21 cellular contexts compared by ENCODE assay signal in the genomic region with DNA sequence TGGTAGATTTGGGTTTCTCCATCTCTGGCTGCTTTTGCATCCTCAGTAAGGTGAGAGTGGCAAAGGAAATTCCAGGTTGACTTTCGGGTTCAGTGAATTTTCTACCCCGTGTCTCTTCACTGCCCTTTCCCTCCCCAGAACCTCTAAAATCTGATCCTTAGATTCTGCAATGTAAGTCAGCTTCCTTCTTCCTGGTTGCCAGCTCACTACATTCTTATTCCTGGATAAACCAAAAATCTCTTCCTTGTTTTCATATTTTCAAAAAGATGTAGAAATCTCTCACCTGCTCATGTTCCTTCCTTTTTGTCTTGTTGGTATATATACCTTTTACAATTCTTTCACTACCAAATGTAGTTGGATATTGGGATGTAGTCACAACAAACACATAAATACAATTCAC.
A peak's percentile ranks its signal among the peaks of the same experiment; 100 is the strongest.
DNase-seq lines count a peak whose midpoint lies in the region; ATAC-seq, FAIRE-seq and TF ChIP-seq lines count a peak whose summit lies in the region.
"Had no signal": no experiment of that assay in that cellular context is flagged by ENCODE, and none has a peak within 500 bp of the region (broad histone marks: within the 10 kb centered on the region; RNA-seq: fewer than 3 reads in every experiment).

No MANE protein-coding gene starts in this region.

- no peak for FAIRE-seq in bronchial epithelial cell (lab: Jason Lieb, UNC)
- peak; percentile 5 for FAIRE-seq in keratinocyte (lab: Jason Lieb, UNC)
- FAIRE-seq: A204.1, D721Med, GM12892, GM18507 had no signal

- H3K27ac Mint-ChIP-seq in GM23338: no peak overlapping the region
- H3K27ac Mint-ChIP-seq: CD4-positive, CD25-positive, alpha-beta regulatory T cell; CD8-positive, alpha-beta memory T cell had no signal

- H3K9me3 Mint-ChIP-seq in GM23338: peaks cover 6% of the 10 kb centered on the region; the same call in 2 of the 3 replicates
- H3K9me3 Mint-ChIP-seq: CD8-positive, alpha-beta memory T cell had no signal

- H3K36me3 ChIP-seq in GM23338 (ENCODE audit: insufficient read depth): no peaks in the 10 kb centered on the region
- H3K36me3 ChIP-seq in bronchial epithelial cell (ENCODE audit: control insufficient read depth, insufficient read depth, low read length): no peaks in the 10 kb centered on the region
- no peaks in the 10 kb centered on the region for H3K36me3 ChIP-seq in keratinocyte (ENCODE audit: control insufficient read depth in 2 of 2, extremely low read depth in 1 of 2, insufficient read depth in 2 of 2, low read length in 2 of 2)
- no peaks in the 10 kb centered on the region for H3K36me3 ChIP-seq in Karpas-422 (ENCODE audit: insufficient read depth, low read length)
- no peaks in the 10 kb centered on the region for H3K36me3 ChIP-seq in uterus
- H3K36me3 ChIP-seq: BE2C, HAP-1 had no signal

- no peak for DNase-seq in GM23338 (ENCODE audit: low spot score)
- DNase-seq in bronchial epithelial cell (ENCODE audit: low read depth): peak; percentile 36
- DNase-seq in keratinocyte (ENCODE audit: low read depth, low spot score): no peak
- no peak for DNase-seq in Karpas-422
- DNase-seq in uterus: no peak
- DNase-seq: ACHN; BE2C; C1 segment of cervical spinal cord; CD4-positive, CD25-positive, alpha-beta regulatory T cell; CD8-positive, alpha-beta memory T cell; GDM1; GOT3 had no signal

- intact Hi-C loops in uterus (cut with DNase I; ENCODE audit: low total_unique reads): no loop called here

- TF ChIP-seq CTCF in GM23338 (conservative IDR thresholded peaks at IDR 0.05; ENCODE audit: low read depth in 2 of 2) (no peak), bronchial epithelial cell (IDR thresholded peaks at IDR 0.05; ENCODE audit: insufficient read depth, low read length, severe bottlenecking) (no peak), keratinocyte (optimal IDR thresholded peaks at IDR 0.05 in 1 of 3, IDR thresholded peaks at IDR 0.05 in 1 of 3, conservative IDR thresholded peaks at IDR 0.05 in 1 of 3; ENCODE audit: extremely low read depth in 1 of 3, insufficient read depth in 2 of 3, low read length in 3 of 3) (no peak), uterus (IDR thresholded peaks at IDR 0.05) (no peak)

- peaks cover 3% of the 10 kb centered on the region; the same call in 2 of the 3 replicates for H3K36me3 Mint-ChIP-seq in GM23338 (ENCODE audit: low read depth)
- H3K36me3 Mint-ChIP-seq: CD4-positive, CD25-positive, alpha-beta regulatory T cell; CD8-positive, alpha-beta memory T cell had no signal

- H3K9me1 ChIP-seq in keratinocyte (ENCODE audit: control insufficient read depth, extremely low read depth, insufficient read depth, low read length): no peaks in the 10 kb centered on the region

- H3K4me2 ChIP-seq in GM23338 (no peak overlapping the region), keratinocyte (ENCODE audit: control insufficient read depth, extremely low read depth, insufficient read depth, low read depth, low read length) (no peak overlapping the region), Karpas-422 (ENCODE audit: low read depth, low read length, poor library complexity, severe bottlenecking) (no peak overlapping the region)
- H3K4me2 ChIP-seq: KMS-11 had no signal

- H3F3A ChIP-seq in GM23338 (replicated peaks; ENCODE audit: low read depth): no peaks in the 10 kb centered on the region

- peaks cover 7% of the 10 kb centered on the region; the same call in 1 of the 3 replicates for H3K4me1 Mint-ChIP-seq in GM23338
- H3K4me1 Mint-ChIP-seq: CD4-positive, CD25-positive, alpha-beta regulatory T cell; CD8-positive, alpha-beta memory T cell had no signal

- H3K79me2 ChIP-seq in GM23338 (replicated peaks; ENCODE audit: insufficient read depth) (no peaks in the 10 kb centered on the region), keratinocyte (ENCODE audit: control insufficient read depth, insufficient read depth, low read length) (no peaks in the 10 kb centered on the region), Karpas-422 (ENCODE audit: low read length) (no peaks in the 10 kb centered on the region)

- dilution Hi-C loops in keratinocyte (cut with MboI; ENCODE audit: extremely low pct_ligation_motif_present, low sequenced_read_pairs): no loop called here

- no peak overlapping the region for H3K27ac ChIP-seq in GM23338 (ENCODE audit: low read depth)
- no peak overlapping the region for H3K27ac ChIP-seq in keratinocyte (ENCODE audit: control insufficient read depth, insufficient read depth, low read length)
- no peak overlapping the region for H3K27ac ChIP-seq in Karpas-422 (ENCODE audit: low read length)
- no peak overlapping the region for H3K27ac ChIP-seq in uterus
- H3K27ac ChIP-seq: HL-60, KMS-11 had no signal

- H4K20me1 ChIP-seq in GM23338 (replicated peaks; ENCODE audit: insufficient read depth): no peaks in the 10 kb centered on the region
- no peaks in the 10 kb centered on the region for H4K20me1 ChIP-seq in keratinocyte (ENCODE audit: control insufficient read depth, extremely low read depth, insufficient read depth, low read length)
- H4K20me1 ChIP-seq in Karpas-422 (ENCODE audit: insufficient read depth, low read depth, low read length): no peaks in the 10 kb centered on the region

- H3K4me3 Mint-ChIP-seq in GM23338: no peak overlapping the region
- H3K4me3 Mint-ChIP-seq: CD4-positive, CD25-positive, alpha-beta regulatory T cell; CD8-positive, alpha-beta memory T cell had no signal

- 0 out of 2 replicates have a peak, but pooled peaks cover 4% of the 10 kb centered on the region for H3K9me2 ChIP-seq in GM23338 (ENCODE audit: insufficient read depth)
- H3K9me2 ChIP-seq in Karpas-422 (replicated peaks; ENCODE audit: insufficient read depth, low read length): no peaks in the 10 kb centered on the region

- no peaks in the 10 kb centered on the region for H3K27me3 Mint-ChIP-seq in GM23338 (ENCODE audit: insufficient read depth, low read depth, poor library complexity)

- H3K9ac ChIP-seq in keratinocyte (ENCODE audit: control insufficient read depth, extremely low read depth, insufficient read depth, low read length) (no peak overlapping the region), Karpas-422 (ENCODE audit: low read length) (no peak overlapping the region)
- H3K9ac ChIP-seq: KMS-11 had no signal

- H2AFZ ChIP-seq in GM23338 (peak overlapping the region; percentile 63; the same call in 1 of the 2 replicates), keratinocyte (ENCODE audit: control insufficient read depth, low read length) (peak overlapping the region; percentile 14), Karpas-422 (ENCODE audit: low read length) (no peak overlapping the region)

- H3K4me1 ChIP-seq in GM23338 (ENCODE audit: insufficient read depth) (0 out of 2 replicates have a peak, but pooled peaks cover 6% of the 10 kb centered on the region), keratinocyte (ENCODE audit: control insufficient read depth, extremely low read depth, insufficient read depth, low read length) (peaks cover 12% of the 10 kb centered on the region), Karpas-422 (ENCODE audit: low read length) (no peaks in the 10 kb centered on the region), uterus (no peaks in the 10 kb centered on the region)
- H3K4me1 ChIP-seq: BE2C had no signal

- H3K4me3 ChIP-seq in GM23338: no peak overlapping the region
- no peak overlapping the region for H3K4me3 ChIP-seq in bronchial epithelial cell (ENCODE audit: low read depth, low read length)
- no peak overlapping the region for H3K4me3 ChIP-seq in keratinocyte (ENCODE audit: control insufficient read depth in 2 of 3, extremely low read depth in 1 of 3, insufficient read depth in 2 of 3, low read depth in 1 of 3, low read length in 3 of 3)
- no peak overlapping the region for H3K4me3 ChIP-seq in Karpas-422 (ENCODE audit: low read length)
- no peak overlapping the region for H3K4me3 ChIP-seq in uterus
- H3K4me3 ChIP-seq: HAP-1 had no signal

- no peak for ATAC-seq in GM23338
- no peak for ATAC-seq in HG03045 (IDR thresholded peaks at IDR 0.05; ENCODE audit: unreplicated experiment)
- ATAC-seq in GM19324 (IDR thresholded peaks at IDR 0.05; ENCODE audit: low FRiP score, unreplicated experiment): no peak

- no peaks in the 10 kb centered on the region for H3K27me3 ChIP-seq in GM23338 (ENCODE audit: insufficient read depth)
- no peaks in the 10 kb centered on the region for H3K27me3 ChIP-seq in bronchial epithelial cell (ENCODE audit: control insufficient read depth, insufficient read depth, low read length)
- H3K27me3 ChIP-seq in keratinocyte (ENCODE audit: control insufficient read depth, extremely low read depth, insufficient read depth, low read length): no peaks in the 10 kb centered on the region
- no peaks in the 10 kb centered on the region for H3K27me3 ChIP-seq in Karpas-422 (ENCODE audit: low read length)
- no peaks in the 10 kb centered on the region for H3K27me3 ChIP-seq in uterus
- H3K27me3 ChIP-seq: BE2C had no signal

- no peak for TF ChIP-seq POLR2A in uterus (IDR thresholded peaks at IDR 0.05)

- H3K9me3 ChIP-seq in keratinocyte (ENCODE audit: control insufficient read depth, low read depth, low read length) (no peaks in the 10 kb centered on the region), Karpas-422 (ENCODE audit: low read length) (no peaks in the 10 kb centered on the region), uterus (no peaks in the 10 kb centered on the region)
- H3K9me3 ChIP-seq: BE2C, HAP-1 had no signal

TF ChIP-seq in GM23338, 12 proteins besides CTCF, POLR2A, EP300 and RAD21 (continues in another document):
- TF ChIP-seq, protein P1, sequence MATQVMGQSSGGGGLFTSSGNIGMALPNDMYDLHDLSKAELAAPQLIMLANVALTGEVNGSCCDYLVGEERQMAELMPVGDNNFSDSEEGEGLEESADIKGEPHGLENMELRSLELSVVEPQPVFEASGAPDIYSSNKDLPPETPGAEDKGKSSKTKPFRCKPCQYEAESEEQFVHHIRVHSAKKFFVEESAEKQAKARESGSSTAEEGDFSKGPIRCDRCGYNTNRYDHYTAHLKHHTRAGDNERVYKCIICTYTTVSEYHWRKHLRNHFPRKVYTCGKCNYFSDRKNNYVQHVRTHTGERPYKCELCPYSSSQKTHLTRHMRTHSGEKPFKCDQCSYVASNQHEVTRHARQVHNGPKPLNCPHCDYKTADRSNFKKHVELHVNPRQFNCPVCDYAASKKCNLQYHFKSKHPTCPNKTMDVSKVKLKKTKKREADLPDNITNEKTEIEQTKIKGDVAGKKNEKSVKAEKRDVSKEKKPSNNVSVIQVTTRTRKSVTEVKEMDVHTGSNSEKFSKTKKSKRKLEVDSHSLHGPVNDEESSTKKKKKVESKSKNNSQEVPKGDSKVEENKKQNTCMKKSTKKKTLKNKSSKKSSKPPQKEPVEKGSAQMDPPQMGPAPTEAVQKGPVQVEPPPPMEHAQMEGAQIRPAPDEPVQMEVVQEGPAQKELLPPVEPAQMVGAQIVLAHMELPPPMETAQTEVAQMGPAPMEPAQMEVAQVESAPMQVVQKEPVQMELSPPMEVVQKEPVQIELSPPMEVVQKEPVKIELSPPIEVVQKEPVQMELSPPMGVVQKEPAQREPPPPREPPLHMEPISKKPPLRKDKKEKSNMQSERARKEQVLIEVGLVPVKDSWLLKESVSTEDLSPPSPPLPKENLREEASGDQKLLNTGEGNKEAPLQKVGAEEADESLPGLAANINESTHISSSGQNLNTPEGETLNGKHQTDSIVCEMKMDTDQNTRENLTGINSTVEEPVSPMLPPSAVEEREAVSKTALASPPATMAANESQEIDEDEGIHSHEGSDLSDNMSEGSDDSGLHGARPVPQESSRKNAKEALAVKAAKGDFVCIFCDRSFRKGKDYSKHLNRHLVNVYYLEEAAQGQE (IDR thresholded peaks at IDR 0.05; ENCODE audit: unreplicated experiment): no peak
